ENCODE assay signal across 1 cellular context in genomic region chr6:157317129-157317814, GRCh38.
TF ChIP-seq lines count a peak whose summit lies in the region.

No MANE protein-coding gene starts in this region.

TF ChIP-seq in K562, 482 proteins besides CTCF, POLR2A, EP300 and RAD21 (continues in another document):
- TF ChIP-seq ZNF280A (IDR thresholded peaks at IDR 0.05; ENCODE audit: low read depth, partially characterized antibody) = no peak
- TF ChIP-seq PRDM10 (IDR thresholded peaks at IDR 0.05; ENCODE audit: partially characterized antibody) = no peak
- TF ChIP-seq SUPT5H (IDR thresholded peaks at IDR 0.05) = no peak
- no peak for TF ChIP-seq ZNF146 (CRISPR knock-in tag; IDR thresholded peaks at IDR 0.05; ENCODE audit: unreplicated experiment)
- peak; percentile 99 for TF ChIP-seq NFIC (IDR thresholded peaks at IDR 0.05)
- no peak for TF ChIP-seq FUS (optimal IDR thresholded peaks at IDR 0.05; ENCODE audit: low read depth, low read length)
- TF ChIP-seq KLF13 (tag; IDR thresholded peaks at IDR 0.05; ENCODE audit: borderline replicate concordance, low read depth) = no peak
- TF ChIP-seq NFE2L1 (tag; IDR thresholded peaks at IDR 0.05; ENCODE audit: borderline replicate concordance, low read depth) = no peak
- TF ChIP-seq ZFP36 (IDR thresholded peaks at IDR 0.05; ENCODE audit: low read depth, low read length, partially characterized antibody) = no peak
- no peak for TF ChIP-seq NELFE (IDR thresholded peaks at IDR 0.05; ENCODE audit: insufficient read depth, insufficient read length)
- no peak for TF ChIP-seq ZNF609 (CRISPR knock-in tag; IDR thresholded peaks at IDR 0.05; ENCODE audit: borderline replicate concordance)
- no peak for TF ChIP-seq PRPF4 (IDR thresholded peaks at IDR 0.05; ENCODE audit: insufficient read depth, low read depth, low read length, poor library complexity, severe bottlenecking)
- TF ChIP-seq U2AF2 (optimal IDR thresholded peaks at IDR 0.05; ENCODE audit: low read depth, low read length) = no peak
- peak; percentile 65 for TF ChIP-seq TEAD4 (IDR thresholded peaks at IDR 0.05; ENCODE audit: low read length)
- no peak for TF ChIP-seq TEAD4 (CRISPR knock-in tag; IDR thresholded peaks at IDR 0.05; ENCODE audit: borderline replicate concordance)
- TF ChIP-seq HDAC6 (IDR thresholded peaks at IDR 0.05; ENCODE audit: low read depth, low read length) = no peak
- 0 out of 2 replicates have a peak, but pooled peaks have one; percentile 22 for TF ChIP-seq MYBL2 (IDR thresholded peaks at IDR 0.05; ENCODE audit: low read depth)
- TF ChIP-seq MYBL2 (CRISPR knock-in tag; IDR thresholded peaks at IDR 0.05; ENCODE audit: borderline replicate concordance) = no peak
- TF ChIP-seq ZNF518B (CRISPR knock-in tag; IDR thresholded peaks at IDR 0.05) = no peak
- no peak for TF ChIP-seq ZNF165 (CRISPR knock-in tag; IDR thresholded peaks at IDR 0.05; ENCODE audit: borderline replicate concordance)
- no peak for TF ChIP-seq TCF15 (CRISPR knock-in tag; IDR thresholded peaks at IDR 0.05)
- TF ChIP-seq FOXP4 (CRISPR knock-in tag; IDR thresholded peaks at IDR 0.05; ENCODE audit: borderline replicate concordance) = no peak
- TF ChIP-seq ZBTB17 (CRISPR knock-in tag; IDR thresholded peaks at IDR 0.05) = no peak
- TF ChIP-seq HNRNPK (IDR thresholded peaks at IDR 0.05; ENCODE audit: low read depth, low read length, poor library complexity, severe bottlenecking) = no peak
- TF ChIP-seq ZC3H8 (IDR thresholded peaks at IDR 0.05) = no peak
- TF ChIP-seq ZNF311 (CRISPR knock-in tag; IDR thresholded peaks at IDR 0.05) = no peak
- peak; percentile 62 to 63; a peak in 3 of 4 replicates for TF ChIP-seq KDM1A (IDR thresholded peaks at IDR 0.05)
- TF ChIP-seq KLF6 (CRISPR knock-in tag; IDR thresholded peaks at IDR 0.05; ENCODE audit: borderline replicate concordance) = no peak; the same call in 1 of the 2 replicates
- peak; percentile 50 for TF ChIP-seq ZNF24 (IDR thresholded peaks at IDR 0.05)
- TF ChIP-seq EP400 (IDR thresholded peaks at IDR 0.05) = peak; percentile 73
- no peak for TF ChIP-seq ZNF655 (CRISPR knock-in tag; IDR thresholded peaks at IDR 0.05)
- no peak for TF ChIP-seq ZFP1 (CRISPR knock-in tag; IDR thresholded peaks at IDR 0.05)
- peak; percentile 72 for TF ChIP-seq TOE1 (IDR thresholded peaks at IDR 0.05; ENCODE audit: borderline replicate concordance)
- TF ChIP-seq TOE1 (CRISPR knock-in tag; IDR thresholded peaks at IDR 0.05; ENCODE audit: borderline replicate concordance, low read depth) = no peak
- TF ChIP-seq SOX6 (IDR thresholded peaks at IDR 0.05) = peak; percentile 66
- TF ChIP-seq RHOXF2B (CRISPR knock-in tag; conservative IDR thresholded peaks at IDR 0.05) = no peak
- TF ChIP-seq IRF1 (CRISPR knock-in tag; IDR thresholded peaks at IDR 0.05; ENCODE audit: borderline replicate concordance) = no peak
- TF ChIP-seq LEF1 (IDR thresholded peaks at IDR 0.05) = peak; percentile 45; the same call in 1 of the 2 replicates
- TF ChIP-seq DEAF1 (CRISPR knock-in tag; IDR thresholded peaks at IDR 0.05) = no peak
- no peak for TF ChIP-seq POU5F1 (IDR thresholded peaks at IDR 0.05; ENCODE audit: borderline replicate concordance, low read depth, low read length, partially characterized antibody)
- peak; percentile 10 to 89; a peak in 2 of 4 replicates for TF ChIP-seq RCOR1 (IDR thresholded peaks at IDR 0.05; ENCODE audit: borderline replicate concordance in 1 of 2, low read depth in 2 of 2, low read length in 2 of 2)
